In the genomic region with DNA sequence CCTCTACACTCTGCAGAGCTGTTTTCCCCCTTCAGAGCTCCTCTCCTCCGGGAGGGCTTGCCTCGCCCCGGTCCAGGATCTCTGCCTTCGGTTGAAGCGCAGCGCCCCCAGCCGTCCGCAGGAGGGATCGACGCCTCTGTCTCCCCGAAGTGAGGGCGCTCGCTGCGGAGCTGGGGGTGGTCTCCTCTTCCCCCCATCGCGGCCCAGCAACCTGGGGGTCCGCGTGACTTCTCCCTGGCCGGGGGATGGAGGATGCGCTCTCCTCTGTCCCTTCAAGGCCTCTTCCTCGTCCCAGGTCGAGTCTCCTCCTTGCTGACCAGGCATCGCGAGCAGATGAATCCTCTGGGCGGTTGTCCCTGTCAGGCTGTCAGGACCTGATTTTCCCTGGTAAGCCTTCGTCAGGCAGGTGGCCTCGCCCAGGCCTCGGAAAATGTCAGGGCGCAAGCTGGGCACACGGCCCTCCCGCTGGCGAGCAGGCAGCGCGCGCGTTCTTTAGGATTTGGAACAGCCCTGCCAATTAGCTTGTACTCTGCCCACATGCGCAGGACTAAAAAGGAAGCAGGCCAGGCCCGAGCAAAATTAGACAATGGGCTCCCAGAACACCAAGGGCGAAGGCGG, we compare ENCODE assay signal across 8 cellular contexts.
DNase-seq lines count a peak whose midpoint lies in the region; ATAC-seq and TF ChIP-seq lines count a peak whose summit lies in the region.

No MANE protein-coding gene starts in this region.

- H3K9ac ChIP-seq in Karpas-422 (ENCODE audit: low read length) (no peak overlapping the region), endocrine pancreas (ENCODE audit: control insufficient read depth, insufficient read depth, low read length) (no peak overlapping the region)

- H3K4me3 ChIP-seq in Karpas-422 (ENCODE audit: low read length): no peak overlapping the region
- H3K4me3 ChIP-seq in endocrine pancreas (ENCODE audit: control insufficient read depth, insufficient read depth, low read length): peak overlapping the region; percentile 15
- peak overlapping the region; percentile 34 for H3K4me3 ChIP-seq in lower lobe of right lung

- H3K4me2 ChIP-seq in Karpas-422 (ENCODE audit: low read depth, low read length, poor library complexity, severe bottlenecking): no peak overlapping the region

- no peaks in the 10 kb centered on the region for H3K4me1 ChIP-seq in Karpas-422 (ENCODE audit: low read length)
- no peaks in the 10 kb centered on the region for H3K4me1 ChIP-seq in endocrine pancreas (ENCODE audit: control insufficient read depth, insufficient read depth, low read length)
- H3K4me1 ChIP-seq in lower lobe of right lung: peaks cover 6% of the 10 kb centered on the region

- TF ChIP-seq CTCF in lower lobe of right lung (IDR thresholded peaks at IDR 0.05): peak; percentile 93

- ATAC-seq in GM18867 (IDR thresholded peaks at IDR 0.05; ENCODE audit: unreplicated experiment) (peak; percentile 56), lower lobe of right lung (peak; percentile 91 to 94), HG02588 (IDR thresholded peaks at IDR 0.05; ENCODE audit: unreplicated experiment) (no peak)

- intact Hi-C loops in lower lobe of right lung (cut with DNase I): no loop called here

- H2AFZ ChIP-seq in Karpas-422 (ENCODE audit: low read length): no peak overlapping the region

- peak; percentile 83 for DNase-seq in AG08396 (ENCODE audit: low spot score)
- peak; percentile 45 for DNase-seq in Karpas-422
- DNase-seq in UCSD-AML1 (lab: John Stamatoyannopoulos, UW; ENCODE audit: unreplicated experiment): peak; percentile 49
- DNase-seq in lower lobe of right lung: peak; percentile 83
- DNase-seq in stimulated activated CD4-positive, alpha-beta T cell treated with anti-CD3 and anti-CD28 coated beads, TNF-alpha, amount 100 ng/mL, for 48 hours (ENCODE audit: low read depth in 3 of 3): peak; percentile 18 to 40 (median 31)

- H3K27ac ChIP-seq in Karpas-422 (ENCODE audit: low read length): no peak overlapping the region
- H3K27ac ChIP-seq in lower lobe of right lung: no peak overlapping the region

- no peaks in the 10 kb centered on the region for H4K20me1 ChIP-seq in Karpas-422 (ENCODE audit: insufficient read depth, low read depth, low read length)

- no peaks in the 10 kb centered on the region for H3K9me3 ChIP-seq in Karpas-422 (ENCODE audit: low read length)
- no peaks in the 10 kb centered on the region for H3K9me3 ChIP-seq in endocrine pancreas (ENCODE audit: control insufficient read depth, low read length)
- no peaks in the 10 kb centered on the region for H3K9me3 ChIP-seq in lower lobe of right lung

- no peaks in the 10 kb centered on the region for H3K36me3 ChIP-seq in Karpas-422 (ENCODE audit: insufficient read depth, low read length)
- H3K36me3 ChIP-seq in endocrine pancreas (ENCODE audit: control insufficient read depth, insufficient read depth, low read length): no peaks in the 10 kb centered on the region
- H3K36me3 ChIP-seq in lower lobe of right lung: no peaks in the 10 kb centered on the region

- H3K27me3 ChIP-seq in Karpas-422 (ENCODE audit: low read length): no peaks in the 10 kb centered on the region
- H3K27me3 ChIP-seq in endocrine pancreas (ENCODE audit: control insufficient read depth, insufficient read depth, low read length): no peaks in the 10 kb centered on the region
- H3K27me3 ChIP-seq in lower lobe of right lung (ENCODE audit: low read depth): peaks cover 3% of the 10 kb centered on the region

- H3K9me2 ChIP-seq in Karpas-422 (replicated peaks; ENCODE audit: insufficient read depth, low read length): no peaks in the 10 kb centered on the region

- H3K79me2 ChIP-seq in Karpas-422 (ENCODE audit: low read length): no peaks in the 10 kb centered on the region

Comparison
In these comparisons a context has a peak if more than half of its experiments do, and no peak if none do; other contexts are left out.
1. DNase-seq: peak in every context shown above with its lines; median percentile 83 in AG08396; 83 in lower lobe of right lung; 49 in UCSD-AML1; 45 in Karpas-422; 31 in stimulated activated CD4-positive, alpha-beta T cell treated with anti-CD3 and anti-CD28 coated beads, TNF-alpha, amount 100 ng/mL, for 48 hours.